ENCODE assay signal across 23 cellular contexts in the genomic region with DNA sequence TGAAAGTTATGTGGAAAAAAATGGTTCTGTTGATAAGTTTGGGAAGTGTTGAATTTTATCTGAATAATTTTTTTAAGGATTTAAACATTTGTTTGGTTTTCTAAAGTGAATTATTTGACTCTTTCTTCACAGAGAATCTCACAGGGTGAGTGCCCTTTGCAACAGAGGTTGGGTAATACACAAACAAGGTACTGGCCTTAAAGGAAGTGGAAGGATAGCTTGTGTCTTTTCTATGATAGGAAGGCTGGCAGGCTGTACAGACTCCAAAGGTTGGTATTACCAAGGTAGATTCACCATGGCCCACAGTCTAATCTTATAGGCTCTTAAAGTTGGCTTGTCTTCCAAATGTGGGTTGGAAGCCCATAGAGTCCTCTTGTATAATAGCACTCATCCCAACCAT.
"Had no signal": no experiment of that assay in that cellular context is flagged by ENCODE, and none has a peak within 500 bp of the region (broad histone marks: within the 10 kb centered on the region; RNA-seq: fewer than 3 reads in every experiment).

No MANE protein-coding gene starts in this region.

- H3K36me3 ChIP-seq: gastrocnemius medialis, suprapubic skin, transverse colon, upper lobe of right lung, uterus had no signal

- H3K4me3 ChIP-seq: dorsolateral prefrontal cortex, gastrocnemius medialis, mucosa of descending colon, psoas muscle, skin epidermis, suprapubic skin, transverse colon, upper lobe of right lung, uterus had no signal

- DNase-seq: dorsolateral prefrontal cortex; effector CD4-positive, alpha-beta T cell; gastrocnemius medialis; head of caudate nucleus; mesenchymal stem cell; mucosa of descending colon; naive B cell; posterior cingulate gyrus; psoas muscle; right cardiac atrium; stimulated activated CD4-positive, alpha-beta T cell treated with anti-CD3 and anti-CD28 coated beads, Interleukin-12 subunit alpha, Interleukin-12 subunit beta, amount 100 ng/mL, for 4 hours; stimulated activated CD4-positive, alpha-beta T cell treated with anti-CD3 and anti-CD28 coated beads, Interleukin-1b, Interleukin-23, amount 100 ng/mL, for 48 hours; stimulated activated CD4-positive, alpha-beta T cell treated with anti-CD3 and anti-CD28 coated beads, Interleukin-4, amount 100 ng/mL, for 1 hour; stimulated activated CD8-positive, alpha-beta memory T cell treated with anti-CD3 and anti-CD28 coated beads, Interleukin-4, amount 100 ng/mL, for 48 hours; stimulated activated naive CD4-positive, alpha-beta T cell; stimulated activated naive CD8-positive, alpha-beta T cell treated with anti-CD3 and anti-CD28 coated beads, Interleukin-15, amount 100 ng/mL, for 72 hours; transverse colon; upper lobe of right lung; uterus had no signal

- H3K27ac ChIP-seq: dorsolateral prefrontal cortex, gastrocnemius medialis, psoas muscle, skin epidermis, suprapubic skin, transverse colon, upper lobe of right lung, uterus had no signal

- H3K9me3 ChIP-seq: gastrocnemius medialis, mucosa of descending colon, psoas muscle, suprapubic skin, transverse colon, upper lobe of right lung, uterus had no signal

- H3K27me3 ChIP-seq: gastrocnemius medialis, suprapubic skin, transverse colon, upper lobe of right lung, uterus had no signal

- H3K4me1 ChIP-seq: upper lobe of right lung had no signal

- FAIRE-seq: colon had no signal

- ATAC-seq: gastrocnemius medialis; mucosa of descending colon; natural killer cell treated with Interleukin-12 subunit alpha and Interleukin-12 subunit beta and Interleukin-15 and Interleukin-18, amount 100 ng/mL, for 72 hours; psoas muscle; right cardiac atrium; stimulated activated naive CD8-positive, alpha-beta T cell treated with anti-CD3 and anti-CD28 coated beads, Interleukin-15, amount 100 ng/mL, for 72 hours; upper lobe of right lung had no signal
